ENCODE assay signal across 8 cellular contexts in genomic region chr19:8005534-8006256, GRCh38. TPM values are rescaled to one million over a fixed set of nuclear protein-coding genes. Genes with fewer than 3 reads are reported as not detected.
DNase-seq lines count a peak whose midpoint lies in the region; ATAC-seq and TF ChIP-seq lines count a peak whose summit lies in the region.

Gene ELAVL1 (minus strand): TSS chr19:8005641. CDS start chr19:7991815, 13,826 bp downstream.

- peaks cover 55% of the 10 kb centered on the region for H3K79me2 ChIP-seq in PC-9 (ENCODE audit: low read depth)

- DNase-seq in Caco-2 (peak; percentile 84 to 95), HuH-7.5 (ENCODE audit: low spot score) (peak; percentile 96), PC-9 (peak; percentile 76 to 91)
- peak; percentile 92 for DNase-seq in activated T-cell treated with anti-CD3 and anti-CD28 coated beads, Interleukin-2, amount 50 U/mL, for 24 hours
- DNase-seq in stimulated activated CD8-positive, alpha-beta memory T cell treated with anti-CD3 and anti-CD28 coated beads, Interleukin-7, amount 100 ng/mL, for 24 hours (ENCODE audit: low read depth): peak; percentile 75

- H3K27me3 ChIP-seq in Caco-2 (replicated peaks; ENCODE audit: control insufficient read depth, insufficient read depth, low read length) (no peaks in the 10 kb centered on the region), PC-9 (ENCODE audit: insufficient read depth, low read depth) (no peaks in the 10 kb centered on the region), muscle layer of duodenum (ENCODE audit: low read depth, low read length) (no peaks in the 10 kb centered on the region)

- H3K27ac Mint-ChIP-seq in Caco-2 (ENCODE audit: unreplicated experiment): peak within 1 kb of the TSS; percentile 16
- H3K27ac Mint-ChIP-seq in activated T-cell treated with anti-CD3 and anti-CD28 coated beads, Interleukin-2, amount 50 U/mL, for 24 hours: peak within 1 kb of the TSS; percentile 93

- H3K4me3 Mint-ChIP-seq in Caco-2 (ENCODE audit: unreplicated experiment): peak within 1 kb of the TSS; percentile 83
- H3K4me3 Mint-ChIP-seq in activated T-cell treated with anti-CD3 and anti-CD28 coated beads, Interleukin-2, amount 50 U/mL, for 24 hours: peak within 1 kb of the TSS; percentile 93

- peak within 1 kb of the TSS; percentile 31; the same call in 1 of the 2 replicates for H3K27ac ChIP-seq in PC-9
- H3K27ac ChIP-seq in muscle layer of duodenum (ENCODE audit: low read length): peak within 1 kb of the TSS; percentile 72

- peak within 1 kb of the TSS; percentile 97 for H2AFZ ChIP-seq in PC-9

- no peaks in the 10 kb centered on the region for H3K9me3 Mint-ChIP-seq in Caco-2 (ENCODE audit: unreplicated experiment)
- no peaks in the 10 kb centered on the region for H3K9me3 Mint-ChIP-seq in activated T-cell treated with anti-CD3 and anti-CD28 coated beads, Interleukin-2, amount 50 U/mL, for 24 hours

- H3K9me2 ChIP-seq in PC-9 (ENCODE audit: insufficient read depth): no peaks in the 10 kb centered on the region

- H3K4me1 Mint-ChIP-seq in Caco-2 (ENCODE audit: low read depth, unreplicated experiment): peaks cover 18% of the 10 kb centered on the region
- H3K4me1 Mint-ChIP-seq in activated T-cell treated with anti-CD3 and anti-CD28 coated beads, Interleukin-2, amount 50 U/mL, for 24 hours (ENCODE audit: low read depth): peaks cover 35% of the 10 kb centered on the region

- BruUV-seq in Caco-2 (replicated peaks; lab: Mats Ljungman, UMichigan) (TSS peak; percentile 81), PC-9 (replicated peaks; lab: Mats Ljungman, UMichigan) (TSS peak; percentile 66)

- ATAC-seq in GM21423 (IDR thresholded peaks at IDR 0.05; ENCODE audit: unreplicated experiment) (peak; percentile 61), esophagus mucosa (peak; percentile 96)

- no peaks in the 10 kb centered on the region for H3K9me3 ChIP-seq in Caco-2
- no peaks in the 10 kb centered on the region for H3K9me3 ChIP-seq in PC-9 (ENCODE audit: insufficient read depth, low read depth)
- no peaks in the 10 kb centered on the region for H3K9me3 ChIP-seq in muscle layer of duodenum (ENCODE audit: control insufficient read depth in 1 of 2, low read length in 2 of 2)

- POLR2A ChIA-PET in Caco-2 (lab: Charles Lee) (interaction anchor here (0.7 to 1.9 kb wide), 3 partner anchors 23 to 86 kb away, joined by 3 to 11 read pairs (median 4); partner anchors contain the start of gene SNAPC2), PC-9 (lab: Charles Lee; ENCODE audit: unreplicated experiment) (no interaction called here)

- TF ChIP-seq CTCF in Caco-2 (IDR thresholded peaks at IDR 0.05; ENCODE audit: insufficient read depth in 1 of 2, low read depth in 1 of 2, low read length in 1 of 2, severe bottlenecking in 1 of 2, unreplicated experiment in 1 of 2) (no peak), PC-9 (conservative IDR thresholded peaks at IDR 0.05) (no peak)

- intact Hi-C loops in Caco-2 (cut with micrococcal nuclease; ENCODE audit: unreplicated experiment): no loop called here
- intact Hi-C loops in PC-9 (cut with micrococcal nuclease; ENCODE audit: unreplicated experiment): no loop called here

- H3K4me1 ChIP-seq in Caco-2 (peaks cover 12% of the 10 kb centered on the region; the same call in 1 of the 2 replicates), PC-9 (replicated peaks; ENCODE audit: insufficient read depth) (peaks cover 30% of the 10 kb centered on the region), muscle layer of duodenum (ENCODE audit: control insufficient read depth in 1 of 2, insufficient read depth in 2 of 2, low read length in 2 of 2) (peaks cover 18 to 37% of the 10 kb centered on the region in 2 donors)

- peak within 1 kb of the TSS; percentile 95 for H3K4me2 ChIP-seq in PC-9

- CTCF ChIA-PET in Caco-2 (lab: Charles Lee) (interaction anchor here (1.3 to 1.8 kb wide), 3 partner anchors 23 to 62 kb away, joined by 3 to 9 read pairs (median 5); no protein-coding TSS in a partner anchor), PC-9 (lab: Charles Lee) (interaction anchor here (0.5 to 1.7 kb wide), 3 partner anchors 62 to 499 kb away, joined by 5 to 6 read pairs (median 5); partner anchors contain the start of genes SNAPC2 and TIMM44)

- peaks cover 27% of the 10 kb centered on the region for H3F3A ChIP-seq in PC-9 (ENCODE audit: insufficient read depth, low read depth)

- H3K27me3 Mint-ChIP-seq in Caco-2 (ENCODE audit: insufficient read depth, unreplicated experiment): no peaks in the 10 kb centered on the region
- H3K27me3 Mint-ChIP-seq in activated T-cell treated with anti-CD3 and anti-CD28 coated beads, Interleukin-2, amount 50 U/mL, for 24 hours: no peaks in the 10 kb centered on the region

- peaks cover 20% of the 10 kb centered on the region for H3K36me3 Mint-ChIP-seq in Caco-2 (ENCODE audit: insufficient read depth, unreplicated experiment)
- H3K36me3 Mint-ChIP-seq in activated T-cell treated with anti-CD3 and anti-CD28 coated beads, Interleukin-2, amount 50 U/mL, for 24 hours (ENCODE audit: low read depth): peaks cover 37% of the 10 kb centered on the region

- H3K36me3 ChIP-seq in Caco-2 (ENCODE audit: control insufficient read depth, insufficient read depth, low read length) (no peaks in the 10 kb centered on the region), PC-9 (ENCODE audit: low read depth) (no peaks in the 10 kb centered on the region), muscle layer of duodenum (ENCODE audit: control insufficient read depth in 1 of 2, insufficient read depth in 2 of 2, low read length in 2 of 2) (no peaks in the 10 kb centered on the region)

- peaks cover 41% of the 10 kb centered on the region for H4K20me1 ChIP-seq in PC-9 (ENCODE audit: insufficient read depth)

- H3K4me3 ChIP-seq in Caco-2 (ENCODE audit: low read depth, low read length) (peak within 1 kb of the TSS; percentile 99), PC-9 (peak within 1 kb of the TSS; percentile 83), muscle layer of duodenum (ENCODE audit: low read depth in 1 of 2, low read length in 2 of 2) (peak within 1 kb of the TSS; percentile 76 to 83)

RNA-seq across cellular contexts. Expression of gene ELAVL1, which starts in this region (rescaled TPM):
- 117 and 118 TPM in 2 replicates for total RNA-seq in Caco-2 (2022)
- 101 and 108 TPM in 2 replicates for total RNA-seq in PC-9 (2021)
- total RNA-seq in esophagus mucosa: 48.7 TPM

Comparison
In these comparisons a context has a peak if more than half of its experiments do, and no peak if none do; other contexts are left out.
1. Peak in every context shown above with its lines: DNase-seq, ATAC-seq, H3K4me3 ChIP-seq and H3K27ac ChIP-seq.